Comparison of ENCODE assay signal across 4 cellular contexts in genomic region chr6:161362266-161362665, GRCh38.
"Had no signal": no experiment of that assay in that cellular context is flagged by ENCODE, and none has a peak within 500 bp of the region (broad histone marks: within the 10 kb centered on the region; RNA-seq: fewer than 3 reads in every experiment).

No MANE protein-coding gene starts in this region.

- ATAC-seq: HepG2, K562 had no signal

- H3K4me3 ChIP-seq: K562 had no signal

- H3K27ac ChIP-seq: HL-60 had no signal

- DNase-seq: IMR-90 had no signal
